In the genomic region with DNA sequence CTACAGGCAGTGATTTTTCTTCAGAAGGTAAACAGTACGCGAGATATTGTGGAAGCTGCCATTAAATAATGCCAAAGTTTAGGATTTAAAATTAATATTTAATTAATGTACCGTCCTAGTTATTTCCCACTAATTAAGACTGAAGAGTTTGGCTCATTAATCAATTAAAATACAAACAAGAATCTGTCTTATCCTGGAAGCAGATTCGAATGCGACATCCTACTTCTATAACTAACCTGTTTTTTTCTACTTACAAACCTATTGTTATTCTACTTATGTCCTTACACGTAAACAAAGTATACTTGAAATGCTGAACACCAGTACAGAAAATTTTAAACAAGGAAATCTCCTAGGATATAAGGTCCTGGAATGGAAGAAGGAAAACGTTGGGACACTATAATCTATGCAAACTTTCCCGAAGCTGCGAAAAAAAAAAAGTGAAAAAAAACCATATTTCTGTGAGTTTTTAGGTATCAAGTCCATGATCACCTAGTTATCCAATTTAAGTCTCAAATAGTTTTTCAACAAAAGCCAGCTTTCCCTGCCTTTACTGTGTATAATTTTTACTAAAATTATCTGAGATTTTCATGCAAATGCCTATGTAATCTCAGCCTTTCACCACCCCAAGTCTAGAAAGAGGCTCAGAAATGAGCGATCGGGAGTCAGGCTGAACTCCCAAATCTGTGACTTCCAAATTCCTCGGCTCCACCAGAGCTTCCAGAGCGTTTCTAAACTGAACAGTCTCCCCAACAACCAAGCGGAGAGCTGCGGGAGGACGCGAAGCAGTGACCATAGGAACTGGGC, we compare ENCODE assay signal across 7 cellular contexts. TPM values are rescaled to one million over a fixed set of nuclear protein-coding genes. Genes with fewer than 3 reads are reported as not detected.
DNase-seq lines count a peak whose midpoint lies in the region; ATAC-seq and TF ChIP-seq lines count a peak whose summit lies in the region.

No MANE protein-coding gene starts in this region.

- peaks cover 21% of the 10 kb centered on the region for H3K4me1 Mint-ChIP-seq in activated CD8-positive, alpha-beta T cell treated with anti-CD3 and anti-CD28 coated beads, Interleukin-2, amount 10 ng/mL, durations not matched to agents 7 days and 5 days (ENCODE audit: low read depth)
- no peaks in the 10 kb centered on the region for H3K4me1 Mint-ChIP-seq in stimulated activated effector memory CD8-positive, alpha-beta T cell treated with anti-CD3 and anti-CD28 coated beads, Interleukin-12 subunit alpha, Interleukin-12 subunit beta, amount 100 ng/mL, for 72 hours

- TF ChIP-seq CTCF in HL-60 (IDR thresholded peaks at IDR 0.05; ENCODE audit: insufficient read depth, low read length): no peak

- peak overlapping the region; percentile 99 for H3K4me3 ChIP-seq in HL-60 (replicated peaks; ENCODE audit: insufficient read depth, low read length)
- peak overlapping the region; percentile 82 for H3K4me3 ChIP-seq in iPS-15b (ENCODE audit: low read depth, low read length)

- CTCF ChIA-PET in activated CD8-positive, alpha-beta T cell treated with anti-CD3 and anti-CD28 coated beads, Interleukin-2, amount 10 ng/mL, durations not matched to agents 7 days and 5 days (lab: Charles Lee): interaction anchor here (0.7 to 2.7 kb wide), 5 partner anchors 14 to 491 kb away, joined by 3 to 21 read pairs (median 5); partner anchors contain the start of genes LIPT1 and TSGA10

- H3K4me1 ChIP-seq in iPS-15b (ENCODE audit: control insufficient read depth, insufficient read depth, low read length): no peaks in the 10 kb centered on the region

- H3K27ac ChIP-seq in HL-60 (replicated peaks): peak overlapping the region; percentile 57

- no peaks in the 10 kb centered on the region for H3K9me3 Mint-ChIP-seq in activated CD8-positive, alpha-beta T cell treated with anti-CD3 and anti-CD28 coated beads, Interleukin-2, amount 10 ng/mL, durations not matched to agents 7 days and 5 days (ENCODE audit: insufficient read depth)
- no peaks in the 10 kb centered on the region for H3K9me3 Mint-ChIP-seq in stimulated activated effector memory CD8-positive, alpha-beta T cell treated with anti-CD3 and anti-CD28 coated beads, Interleukin-12 subunit alpha, Interleukin-12 subunit beta, amount 100 ng/mL, for 72 hours

- peak overlapping the region; percentile 1 for H3K9ac ChIP-seq in iPS-15b (ENCODE audit: low read depth, low read length)

- no peaks in the 10 kb centered on the region for H3K9me3 ChIP-seq in iPS-15b (ENCODE audit: control insufficient read depth, insufficient read depth, low read length)

- H3K36me3 Mint-ChIP-seq in activated CD8-positive, alpha-beta T cell treated with anti-CD3 and anti-CD28 coated beads, Interleukin-2, amount 10 ng/mL, durations not matched to agents 7 days and 5 days (ENCODE audit: low read depth): peaks cover 2% of the 10 kb centered on the region
- H3K36me3 Mint-ChIP-seq in stimulated activated effector memory CD8-positive, alpha-beta T cell treated with anti-CD3 and anti-CD28 coated beads, Interleukin-12 subunit alpha, Interleukin-12 subunit beta, amount 100 ng/mL, for 72 hours: peaks cover 11% of the 10 kb centered on the region

- POLR2A ChIA-PET in activated CD8-positive, alpha-beta T cell treated with anti-CD3 and anti-CD28 coated beads, Interleukin-2, amount 10 ng/mL, durations not matched to agents 7 days and 5 days (lab: Charles Lee): interaction anchor here (0.5 to 2.0 kb wide), 6 partner anchors 12 to 426 kb away, joined by 3 to 13 read pairs (median 8); partner anchors contain the start of genes EIF5B, LIPT1, MITD1 and MRPL30

- peaks cover 2% of the 10 kb centered on the region for H3K36me3 ChIP-seq in iPS-15b (ENCODE audit: control insufficient read depth, insufficient read depth, low read length)

- H3K27ac Mint-ChIP-seq in activated CD8-positive, alpha-beta T cell treated with anti-CD3 and anti-CD28 coated beads, Interleukin-2, amount 10 ng/mL, durations not matched to agents 7 days and 5 days: peak overlapping the region; percentile 94
- peak overlapping the region; percentile 94 for H3K27ac Mint-ChIP-seq in stimulated activated effector memory CD8-positive, alpha-beta T cell treated with anti-CD3 and anti-CD28 coated beads, Interleukin-12 subunit alpha, Interleukin-12 subunit beta, amount 100 ng/mL, for 72 hours

- H3K27me3 Mint-ChIP-seq in activated CD8-positive, alpha-beta T cell treated with anti-CD3 and anti-CD28 coated beads, Interleukin-2, amount 10 ng/mL, durations not matched to agents 7 days and 5 days (ENCODE audit: low read depth): peaks cover 2% of the 10 kb centered on the region

- H3K27me3 ChIP-seq in HL-60 (ENCODE audit: insufficient read depth, poor library complexity, severe bottlenecking): no peaks in the 10 kb centered on the region
- no peaks in the 10 kb centered on the region for H3K27me3 ChIP-seq in iPS-15b (ENCODE audit: control insufficient read depth, insufficient read depth, low read length)

- peak overlapping the region; percentile 94 for H3K4me3 Mint-ChIP-seq in activated CD8-positive, alpha-beta T cell treated with anti-CD3 and anti-CD28 coated beads, Interleukin-2, amount 10 ng/mL, durations not matched to agents 7 days and 5 days
- H3K4me3 Mint-ChIP-seq in stimulated activated effector memory CD8-positive, alpha-beta T cell treated with anti-CD3 and anti-CD28 coated beads, Interleukin-12 subunit alpha, Interleukin-12 subunit beta, amount 100 ng/mL, for 72 hours: peak overlapping the region; percentile 96

- ATAC-seq in activated CD8-positive, alpha-beta T cell treated with anti-CD3 and anti-CD28 coated beads, Interleukin-2, amount 10 ng/mL, durations not matched to agents 7 days and 5 days: no peak
- no peak for ATAC-seq in stimulated activated effector memory CD8-positive, alpha-beta T cell treated with anti-CD3 and anti-CD28 coated beads, Interleukin-12 subunit alpha, Interleukin-12 subunit beta, amount 100 ng/mL, for 72 hours

- DNase-seq in HL-60 (ENCODE audit: low read depth in 1 of 2, low spot score in 1 of 2) (no peak), RKO (ENCODE audit: low spot score) (no peak), DMS79 treated with DMSO at 0.1 percent for 48 hours (lab: John Stamatoyannopoulos, UW) (no peak), epidermal melanocyte (ENCODE audit: insufficient read length, low spot score) (no peak)
- DNase-seq in activated CD8-positive, alpha-beta T cell treated with anti-CD3 and anti-CD28 coated beads, Interleukin-2, amount 10 ng/mL, durations not matched to agents 7 days and 5 days: no peak
- DNase-seq in stimulated activated effector memory CD8-positive, alpha-beta T cell treated with anti-CD3 and anti-CD28 coated beads, Interleukin-12 subunit alpha, Interleukin-12 subunit beta, amount 100 ng/mL, for 72 hours (ENCODE audit: low spot score in 2 of 2): no peak

RNA-seq across cellular contexts. Expression of gene C2orf15, which starts 1.2 kb away (rescaled TPM):
- total RNA-seq in activated CD8-positive, alpha-beta T cell treated with anti-CD3 and anti-CD28 coated beads, Interleukin-2, amount 10 ng/mL, durations not matched to agents 7 days and 5 days: under 1 TPM; 0.37 to 0.86 TPM

RNA-seq across cellular contexts. Expression of gene TSGA10, which starts 14.5 kb away (rescaled TPM):
- total RNA-seq in activated CD8-positive, alpha-beta T cell treated with anti-CD3 and anti-CD28 coated beads, Interleukin-2, amount 10 ng/mL, durations not matched to agents 7 days and 5 days: 1 to 10 TPM; 6.0 to 6.9 TPM

RNA-seq across cellular contexts. Expression of gene LIPT1, which starts 14.5 kb away (rescaled TPM):
- 1 to 10 TPM; 7.5 to 7.9 TPM for total RNA-seq in activated CD8-positive, alpha-beta T cell treated with anti-CD3 and anti-CD28 coated beads, Interleukin-2, amount 10 ng/mL, durations not matched to agents 7 days and 5 days

RNA-seq across cellular contexts. Expression of gene MITD1, which starts 40.6 kb away (rescaled TPM):
- total RNA-seq in activated CD8-positive, alpha-beta T cell treated with anti-CD3 and anti-CD28 coated beads, Interleukin-2, amount 10 ng/mL, durations not matched to agents 7 days and 5 days: 10 to 100 TPM; 51.3 to 53.3 TPM

RNA-seq across cellular contexts. Expression of gene MRPL30, which starts 40.7 kb away (rescaled TPM):
- 10 to 100 TPM; 23.3 to 24.4 TPM for total RNA-seq in activated CD8-positive, alpha-beta T cell treated with anti-CD3 and anti-CD28 coated beads, Interleukin-2, amount 10 ng/mL, durations not matched to agents 7 days and 5 days
